20 cellular contexts compared by ENCODE assay signal in genomic region chr2:40367652-40368051, GRCh38.
A peak's percentile ranks its signal among the peaks of the same experiment; 100 is the strongest.
DNase-seq lines count a peak whose midpoint lies in the region; ATAC-seq, FAIRE-seq and TF ChIP-seq lines count a peak whose summit lies in the region.
"Had no signal": no experiment of that assay in that cellular context is flagged by ENCODE, and none has a peak within 500 bp of the region (broad histone marks: within the 10 kb centered on the region; RNA-seq: fewer than 3 reads in every experiment).

No MANE protein-coding gene starts in this region.

- intact Hi-C loops in left colon (cut with DNase I, micrococcal nuclease): no loop called here

- H3K4me3 ChIP-seq in brain microvascular endothelial cell (ENCODE audit: low read depth, low read length): no peak overlapping the region
- H3K4me3 ChIP-seq: left lung, right atrium auricular region, thyroid gland had no signal

- no peaks in the 10 kb centered on the region for H3K27me3 ChIP-seq in brain microvascular endothelial cell (replicated peaks)
- H3K27me3 ChIP-seq: left lung, right atrium auricular region, thyroid gland had no signal

- no peaks in the 10 kb centered on the region for H3K36me3 ChIP-seq in brain microvascular endothelial cell (replicated peaks)
- H3K36me3 ChIP-seq: left lung, right atrium auricular region, thyroid gland had no signal

- peak overlapping the region; percentile 22 for H3K27ac ChIP-seq in brain microvascular endothelial cell
- H3K27ac ChIP-seq: HL-60, left lung, right atrium auricular region, thyroid gland had no signal

- ATAC-seq in HG03521 (IDR thresholded peaks at IDR 0.05; ENCODE audit: unreplicated experiment): no peak
- ATAC-seq in left colon: no peak
- ATAC-seq: activated T-helper 17 cell treated with anti-CD3 and anti-CD28 coated beads, Interleukin-2, amount 50 U/mL, for 72 hours; left lung; stimulated activated naive B cell treated with anti-CD40 and anti-IgM and Interleukin-4, amounts not matched to agents 10 μg/mL and 1 μg/mL and 100 μg/mL, for 72 hours had no signal

- TF ChIP-seq CTCF in D721Med (IDR thresholded peaks at IDR 0.05; ENCODE audit: insufficient read depth, missing control alignments) (no peak), brain microvascular endothelial cell (IDR thresholded peaks at IDR 0.05; ENCODE audit: low read depth, low read length, missing control alignments) (no peak)

- in situ Hi-C loops in brain microvascular endothelial cell (cut with HindIII; ENCODE audit: low pct_ligation_motif_present, low sequenced_read_pairs): no loop called here

- DNase-seq in D721Med (ENCODE audit: insufficient read length, low spot score): no peak
- DNase-seq in LHCN-M2 (ENCODE audit: low read depth): peak; percentile 80
- peak; percentile 89 for DNase-seq in brain microvascular endothelial cell
- DNase-seq in glomerular visceral epithelial cell (ENCODE audit: extremely low spot score): peak; percentile 39
- no peak for DNase-seq in SIG-M5 treated with dmso at 0.1 percent for 504 hours (lab: John Stamatoyannopoulos, UW; ENCODE audit: unreplicated experiment)
- DNase-seq in occipital lobe (lab: John Stamatoyannopoulos, UW): no peak
- no peak for DNase-seq in left colon
- DNase-seq: ACHN; activated CD4-positive, CD25-positive, alpha-beta regulatory T cell treated with anti-CD3 and anti-CD28 coated beads, Interleukin-2, amount 50 U/mL, for 72 hours; CD4-positive, CD25-positive, alpha-beta regulatory T cell; endodermal cell; KBM-7; left lung; NCI-H2029; stimulated activated naive B cell treated with anti-CD40 and anti-IgM and Interleukin-4, amounts not matched to agents 10 μg/mL and 1 μg/mL and 100 μg/mL, for 72 hours; thyroid gland had no signal

- FAIRE-seq in D721Med (lab: Jason Lieb, UNC): peak; percentile 38

Comparison
In these comparisons a context has a peak if more than half of its experiments do, and no peak if none do; other contexts are left out.
1. DNase-seq: peak in LHCN-M2 (single experiment), brain microvascular endothelial cell (single experiment) and glomerular visceral epithelial cell (single experiment); none in D721Med (single experiment), SIG-M5 treated with dmso at 0.1 percent for 504 hours (single experiment), occipital lobe (single experiment) and left colon (0 of 2).